ENCODE assay signal across 24 cellular contexts in genomic region chr5:3481175-3481574, GRCh38.
DNase-seq lines count a peak whose midpoint lies in the region; ATAC-seq, FAIRE-seq and TF ChIP-seq lines count a peak whose summit lies in the region.
"Had no signal": no experiment of that assay in that cellular context is flagged by ENCODE, and none has a peak within 500 bp of the region (broad histone marks: within the 10 kb centered on the region; RNA-seq: fewer than 3 reads in every experiment).

No MANE protein-coding gene starts in this region.

- H3K9me3 ChIP-seq in H1 (ENCODE audit: insufficient read depth in 2 of 2, low read depth in 1 of 2, low read length in 1 of 2) (no peaks in the 10 kb centered on the region; a peak in 1 of 4 replicates), prostate gland (no peaks in the 10 kb centered on the region), gastroesophageal sphincter (no peaks in the 10 kb centered on the region)
- H3K9me3 ChIP-seq: BE2C; BLaER1 treated with 17β-estradiol and CSF1 and Interleukin-3, amounts not matched to agents 10 nM and 100 nM had no signal

- H3K4me2 ChIP-seq in H1 (ENCODE audit: insufficient read depth in 1 of 2, low read depth in 2 of 2, low read length in 2 of 2): no peak overlapping the region
- H3K4me2 ChIP-seq: A549; BLaER1 treated with 17β-estradiol and CSF1 and Interleukin-3, amounts not matched to agents 10 nM and 100 nM had no signal

- no peak for TF ChIP-seq RAD21 in Ishikawa (IDR thresholded peaks at IDR 0.05; ENCODE audit: low read depth)
- TF ChIP-seq RAD21 in H1 (IDR thresholded peaks at IDR 0.05 in 1 of 2, conservative IDR thresholded peaks at IDR 0.05 in 1 of 2; ENCODE audit: low read depth in 2 of 2, low read length in 2 of 2): no peak

- ATAC-seq in gastroesophageal sphincter: no peak
- ATAC-seq: A549, HCT116 had no signal

- peaks cover 3% of the 10 kb centered on the region for H3K27me3 Mint-ChIP-seq in neural crest cell (ENCODE audit: low read depth)
- H3K27me3 Mint-ChIP-seq: CD4-positive, alpha-beta T cell; CD8-positive, alpha-beta memory T cell had no signal

- no peak overlapping the region for H4K91ac ChIP-seq in H1 (replicated peaks; ENCODE audit: insufficient read length, low read length)

- no peak overlapping the region for H2BK5ac ChIP-seq in H1 (ENCODE audit: low read depth, low read length)

- no peak overlapping the region for H3K23ac ChIP-seq in H1 (ENCODE audit: insufficient read length)

- no peak overlapping the region for H2BK120ac ChIP-seq in H1 (replicated peaks; ENCODE audit: low read depth, low read length)

- H3K36me3 ChIP-seq in H1 (ENCODE audit: control insufficient read depth in 2 of 4, insufficient read depth in 4 of 4, low read length in 3 of 4) (no peaks in the 10 kb centered on the region), prostate gland (no peaks in the 10 kb centered on the region), gastroesophageal sphincter (no peaks in the 10 kb centered on the region)
- H3K36me3 ChIP-seq: BE2C; BLaER1 treated with 17β-estradiol and CSF1 and Interleukin-3, amounts not matched to agents 10 nM and 100 nM had no signal

- DNase-seq in H1 (ENCODE audit: low read depth in 1 of 2, low spot score in 2 of 2) (no peak), neural crest cell (ENCODE audit: low read depth, low spot score) (no peak), prostate gland (ENCODE audit: low spot score) (no peak), cortex of kidney (lab: John Stamatoyannopoulos, UW) (no peak), NOMO-1 treated with dmso at 0.1 percent for 144 hours (lab: John Stamatoyannopoulos, UW; ENCODE audit: unreplicated experiment) (no peak)
- DNase-seq: 8988T; ACHN; AML-193; BE2C; Calu3; CD4-positive, alpha-beta T cell; CD8-positive, alpha-beta memory T cell; DMS53; DMS79 treated with DMSO at 0.1 percent for 48 hours; GM23248; H9 had no signal

- peak overlapping the region; percentile 72; the same call in 1 of the 2 replicates for H2AFZ ChIP-seq in H1 (ENCODE audit: low read length)
- H2AFZ ChIP-seq: GM23248 had no signal

- no peak overlapping the region for H3K9ac ChIP-seq in H1 (replicated peaks in 1 of 4; ENCODE audit: extremely low read depth in 1 of 4, low read depth in 3 of 4, low read length in 3 of 4)
- H3K9ac ChIP-seq: BLaER1 treated with 17β-estradiol and CSF1 and Interleukin-3, amounts not matched to agents 10 nM and 100 nM; GM23248 had no signal

- H3K9me3 Mint-ChIP-seq in neural crest cell: peaks cover 7% of the 10 kb centered on the region

- H4K5ac ChIP-seq in H1 (ENCODE audit: insufficient read length, low read depth, low read length): no peak overlapping the region

- CTCF ChIA-PET in H1 (lab: Charles Lee; ENCODE audit: partially characterized antibody): interaction anchor here (0.7 kb wide), 1 partner anchor 520 kb away, joined by 3 read pairs; no protein-coding TSS in a partner anchor

- POLR2A ChIA-PET in H1 (lab: Charles Lee; ENCODE audit: partially characterized antibody): no interaction called here

- H3K4me1 ChIP-seq in H1 (replicated peaks in 1 of 4; ENCODE audit: control insufficient read depth in 3 of 4, insufficient read depth in 4 of 4, low read length in 3 of 4): peaks cover 0 to 4% (median 0%) of the 10 kb centered on the region in 4 experiments; a peak in 1 of 7 replicates
- no peaks in the 10 kb centered on the region for H3K4me1 ChIP-seq in prostate gland (replicated peaks)
- H3K4me1 ChIP-seq in gastroesophageal sphincter: no peaks in the 10 kb centered on the region
- H3K4me1 ChIP-seq: A549; BE2C; BLaER1 treated with 17β-estradiol and CSF1 and Interleukin-3, amounts not matched to agents 10 nM and 100 nM had no signal

- 78% methylated on average over 3 of the region's 3 CpGs; no CpG with 5 or more reads in 1 of the 2 experiments for WGBS in H1 (ENCODE audit: extremely low coverage in 1 of 2, insufficient coverage in 1 of 2, insufficient read length in 1 of 2, insufficient replicate concordance in 2 of 2, low coverage in 1 of 2, low lambda C conversion rate in 2 of 2, missing lambda C conversion rate in 1 of 2), 2 experiments
- WGBS in prostate gland: 34% methylated on average over 3 of the region's 3 CpGs
- WGBS in gastroesophageal sphincter (ENCODE audit: low coverage in 1 of 2), 2 donors: 20 to 65% methylated on average over 2 of the region's 3 CpGs

- intact Hi-C loops in prostate gland (cut with DNase I): no loop called here

- 0 out of 2 replicates have a peak, but pooled peaks cover 1% of the 10 kb centered on the region for H3K23me2 ChIP-seq in H1 (ENCODE audit: low read depth, low read length)

- no peak for TF ChIP-seq CTCF in H1 (IDR thresholded peaks at IDR 0.05; ENCODE audit: control extremely low read depth in 1 of 3, insufficient read depth in 1 of 3, low read depth in 1 of 3, low read length in 3 of 3)
- TF ChIP-seq CTCF in neural crest cell (conservative IDR thresholded peaks at IDR 0.05): no peak
- TF ChIP-seq CTCF in prostate gland (IDR thresholded peaks at IDR 0.05): no peak
- no peak for TF ChIP-seq CTCF in gastroesophageal sphincter (IDR thresholded peaks at IDR 0.05)

- no peaks in the 10 kb centered on the region for H4K20me1 ChIP-seq in H1 (replicated peaks in 1 of 2; ENCODE audit: control insufficient read depth in 1 of 2, insufficient read depth in 2 of 2, low read length in 2 of 2)
- H4K20me1 ChIP-seq: BLaER1 treated with 17β-estradiol and CSF1 and Interleukin-3, amounts not matched to agents 10 nM and 100 nM had no signal

- H3K18ac ChIP-seq in H1 (ENCODE audit: extremely low read depth, low read length): no peak overlapping the region

- peak overlapping the region; percentile 6 for H3K27ac Mint-ChIP-seq in neural crest cell (ENCODE audit: unreplicated experiment)
- H3K27ac Mint-ChIP-seq: CD14-positive monocyte; CD4-positive, alpha-beta T cell; CD8-positive, alpha-beta memory T cell had no signal

- H2BK20ac ChIP-seq in H1 (ENCODE audit: low read length): no peak overlapping the region

- FAIRE-seq in H1 (lab: Jason Lieb, UNC): no peak
- FAIRE-seq: A549, G401.6, GM12892 had no signal

- no peak overlapping the region for H3K14ac ChIP-seq in H1 (ENCODE audit: insufficient read length)

- peaks cover 6% of the 10 kb centered on the region for H3K4me1 Mint-ChIP-seq in neural crest cell
- H3K4me1 Mint-ChIP-seq: CD14-positive monocyte; CD8-positive, alpha-beta memory T cell had no signal

- no peak overlapping the region for H3K4ac ChIP-seq in H1 (replicated peaks; ENCODE audit: insufficient read length, low read depth, low read length)

- H4K8ac ChIP-seq in H1 (ENCODE audit: extremely low read depth, insufficient read depth, low read length): no peak overlapping the region

- H3K27ac ChIP-seq in H1 (ENCODE audit: low read depth, low read length): no peak overlapping the region
- H3K27ac ChIP-seq in prostate gland: no peak overlapping the region
- H3K27ac ChIP-seq in gastroesophageal sphincter: no peak overlapping the region
- H3K27ac ChIP-seq: A549; BLaER1 treated with 17β-estradiol and CSF1 and Interleukin-3, amounts not matched to agents 10 nM and 100 nM; GM23248 had no signal

- TF ChIP-seq EP300 in Ishikawa (IDR thresholded peaks at IDR 0.05; ENCODE audit: borderline replicate concordance) (no peak), H1 (IDR thresholded peaks at IDR 0.05; ENCODE audit: borderline replicate concordance in 1 of 2, low read depth in 2 of 2, low read length in 2 of 2) (no peak), gastroesophageal sphincter (IDR thresholded peaks at IDR 0.05) (no peak)

- H3K4me3 Mint-ChIP-seq in neural crest cell: no peak overlapping the region
- H3K4me3 Mint-ChIP-seq: CD14-positive monocyte; CD4-positive, alpha-beta T cell; CD8-positive, alpha-beta memory T cell; H9 had no signal

- H3K4me3 ChIP-seq in H1 (ENCODE audit: extremely low read depth in 1 of 4, insufficient read depth in 2 of 4, low read depth in 3 of 4, low read length in 4 of 4): no peak overlapping the region
- H3K4me3 ChIP-seq in prostate gland: no peak overlapping the region
- no peak overlapping the region for H3K4me3 ChIP-seq in gastroesophageal sphincter
- H3K4me3 ChIP-seq: A549; BLaER1 treated with 17β-estradiol and CSF1 and Interleukin-3, amounts not matched to agents 10 nM and 100 nM; GM23248 had no signal

- TF ChIP-seq POLR2A in H1 (IDR thresholded peaks at IDR 0.05; ENCODE audit: control extremely low read depth in 1 of 2, low read depth in 2 of 2, low read length in 2 of 2) (no peak), prostate gland (IDR thresholded peaks at IDR 0.05) (no peak), gastroesophageal sphincter (IDR thresholded peaks at IDR 0.05) (no peak)

- H2BK15ac ChIP-seq in H1 (ENCODE audit: low read length): no peak overlapping the region

- H3K79me2 ChIP-seq in H1 (ENCODE audit: control insufficient read depth in 1 of 2, insufficient read depth in 2 of 2, low read length in 2 of 2): no peaks in the 10 kb centered on the region

- H3K27me3 ChIP-seq in H1 (replicated peaks in 1 of 4; ENCODE audit: control insufficient read depth in 3 of 4, extremely low read depth in 1 of 4, insufficient read depth in 3 of 4, low read length in 3 of 4) (no peaks in the 10 kb centered on the region), prostate gland (replicated peaks; ENCODE audit: insufficient read depth) (no peaks in the 10 kb centered on the region), gastroesophageal sphincter (peaks cover 4% of the 10 kb centered on the region)
- H3K27me3 ChIP-seq: BE2C; BLaER1 treated with 17β-estradiol and CSF1 and Interleukin-3, amounts not matched to agents 10 nM and 100 nM had no signal

- H2BK12ac ChIP-seq in H1 (ENCODE audit: low read depth, low read length): no peak overlapping the region

- H3K79me1 ChIP-seq in H1 (ENCODE audit: low read depth, low read length): no peaks in the 10 kb centered on the region

- no peak overlapping the region for H2AK5ac ChIP-seq in H1 (ENCODE audit: low read depth, low read length)

- no peaks in the 10 kb centered on the region for H3K36me3 Mint-ChIP-seq in neural crest cell (ENCODE audit: low read depth)
- H3K36me3 Mint-ChIP-seq: CD14-positive monocyte; CD8-positive, alpha-beta memory T cell had no signal

- H3K56ac ChIP-seq in H1 (replicated peaks; ENCODE audit: insufficient read length, low read depth, low read length): no peak overlapping the region

TF ChIP-seq in Ishikawa, 13 proteins besides CTCF, POLR2A, EP300 and RAD21:
- TF ChIP-seq TEAD4 (IDR thresholded peaks at IDR 0.05) (0 out of 2 replicates have a peak, but pooled peaks have one; percentile 9), FOXM1 (IDR thresholded peaks at IDR 0.05; ENCODE audit: borderline replicate concordance, low read depth) (no peak)

TF ChIP-seq in H1, 55 proteins besides CTCF, POLR2A, EP300 and RAD21 (continues in another document):
- TF ChIP-seq TAF1 (IDR thresholded peaks at IDR 0.05; ENCODE audit: low read depth, low read length) (no peak), HDAC2 (IDR thresholded peaks at IDR 0.05; ENCODE audit: borderline replicate concordance in 1 of 2, low read depth in 2 of 2, low read length in 2 of 2) (no peak), SIX5 (IDR thresholded peaks at IDR 0.05; ENCODE audit: low read depth, low read length) (no peak), BRCA1 (IDR thresholded peaks at IDR 0.05; ENCODE audit: low read depth, low read length) (no peak), TAF7 (optimal IDR thresholded peaks at IDR 0.05; ENCODE audit: borderline replicate concordance, low read depth, low read length) (no peak), TEAD4 (IDR thresholded peaks at IDR 0.05; ENCODE audit: low read depth, low read length) (no peak)
